Comparison of ENCODE assay signal across 8 cellular contexts in the genomic region with DNA sequence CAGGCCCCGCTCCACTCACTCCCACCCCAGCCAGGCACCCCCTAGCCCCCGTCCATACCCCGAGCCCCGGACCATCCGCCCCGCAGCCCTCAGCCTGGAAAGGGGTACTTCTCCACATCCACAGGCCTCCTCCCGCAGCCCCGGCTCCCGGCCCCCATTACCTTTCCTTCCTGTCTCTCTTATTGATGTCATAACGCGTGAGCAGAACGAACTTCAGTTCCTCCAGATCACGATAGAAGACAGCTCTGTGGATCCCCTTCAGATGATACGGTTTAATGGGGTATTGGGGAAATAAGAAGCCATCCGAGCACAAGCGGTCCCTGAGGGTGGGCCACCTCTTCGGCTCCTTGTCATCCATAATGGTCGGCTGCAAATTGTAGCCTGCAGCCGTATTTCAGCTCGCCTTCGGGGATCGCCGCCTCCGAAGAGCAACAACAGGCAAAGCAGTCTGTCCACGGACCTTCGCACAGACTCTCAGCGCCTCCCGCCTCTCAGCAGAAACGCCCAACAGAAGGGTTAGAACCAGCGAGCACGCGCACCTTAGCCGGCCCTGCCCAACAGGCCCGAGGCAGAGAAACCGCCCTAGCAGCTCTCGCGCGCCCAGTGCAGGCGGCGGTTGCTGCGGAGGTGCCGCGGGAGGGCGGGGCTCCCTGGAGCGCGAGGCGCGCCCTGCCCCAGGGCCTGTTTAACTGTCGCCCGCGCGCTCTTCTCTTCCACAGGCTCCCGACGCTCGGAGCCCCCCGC. TPM values are rescaled to one million over a fixed set of nuclear protein-coding genes. Genes with fewer than 3 reads are reported as not detected.
DNase-seq lines count a peak whose midpoint lies in the region; ATAC-seq and TF ChIP-seq lines count a peak whose summit lies in the region.
"Not testable (repeated sequence)": the region's sequence is repeated elsewhere in the genome, so short reads cannot be mapped to it uniquely, and the experiment has no call there.

A gene (minus strand): TSS at position 474 of the 744 bp plus-strand sequence. CDS start 116 bp downstream, at position 358.

- DNase-seq in GM12864 (ENCODE audit: low read depth) (peak; percentile 5), GM23248 (peak; percentile 47), HL-60 (ENCODE audit: low read depth in 1 of 2, low spot score in 1 of 2) (peak; percentile 38 to 56), MCF 10A (ENCODE audit: unreplicated experiment) (peak; percentile 37), thyroid gland (peak; percentile 54 to 55)
- DNase-seq in left cardiac atrium, result not testable (repeated sequence)

- H3K36me3 ChIP-seq in GM23248 (ENCODE audit: low read depth); neuron (ENCODE audit: insufficient read depth, low read length); thyroid gland: not testable (repeated sequence)

- H3K4me3 Mint-ChIP-seq in MCF 10A (ENCODE audit: unreplicated experiment), result peak within 1 kb of the TSS; percentile 92

- POLR2A ChIA-PET in MCF 10A (lab: Yijun Ruan, JAX), result interaction anchor here (0.7 to 2.7 kb wide), 5 partner anchors 211 to 344 kb away, joined by 3 to 14 read pairs (median 5); a partner anchor contains a TSS

- H3K4me3 ChIP-seq in GM12864 (ENCODE audit: low read depth, low read length) (peak within 1 kb of the TSS; percentile 70), GM23248 (peak within 1 kb of the TSS; percentile 85), HL-60 (replicated peaks; ENCODE audit: insufficient read depth, low read length) (peak within 1 kb of the TSS; percentile 73), neuron (ENCODE audit: low read length) (peak within 1 kb of the TSS; percentile 79), thyroid gland (replicated peaks in 1 of 3) (peak within 1 kb of the TSS; percentile 1 to 82 (median 45))

- H3F3A ChIP-seq in GM23248 (ENCODE audit: insufficient read depth), result not testable (repeated sequence)

- peak within 1 kb of the TSS; percentile 73 for H3K27ac Mint-ChIP-seq in MCF 10A (ENCODE audit: low read depth, unreplicated experiment)

- H3K4me1 ChIP-seq in GM23248 (ENCODE audit: insufficient read depth); neuron (ENCODE audit: insufficient read depth, low read length); thyroid gland: not testable (repeated sequence)

- H4K20me1 ChIP-seq in GM23248 (ENCODE audit: insufficient read depth), result not testable (repeated sequence)

- H2AFZ ChIP-seq in GM23248 (peak within 1 kb of the TSS; percentile 97), neuron (ENCODE audit: low read depth, low read length) (peak within 1 kb of the TSS; percentile 99)

- not testable (repeated sequence) for TF ChIP-seq CTCF in GM12864 (IDR thresholded peaks at IDR 0.05; ENCODE audit: low read depth, low read length, missing control alignments); HL-60 (IDR thresholded peaks at IDR 0.05; ENCODE audit: insufficient read depth, low read length); MCF 10A (IDR thresholded peaks at IDR 0.05; ENCODE audit: unreplicated experiment); thyroid gland (IDR thresholded peaks at IDR 0.05)

- peak within 1 kb of the TSS; percentile 97 for H3K4me2 ChIP-seq in GM23248 (ENCODE audit: unreplicated experiment)

- peak in 1 of 2 donors; percentile 62 for TF ChIP-seq POLR2A in thyroid gland (IDR thresholded peaks at IDR 0.05)

- H3K9me3 Mint-ChIP-seq in MCF 10A (ENCODE audit: unreplicated experiment), result not testable (repeated sequence)

- H3K27ac ChIP-seq in GM23248 (peak within 1 kb of the TSS; percentile 84), HL-60 (replicated peaks) (peak within 1 kb of the TSS; percentile 95), thyroid gland (peak within 1 kb of the TSS; percentile 79 to 89 (median 83))

- peak within 1 kb of the TSS; percentile 91 for H3K9ac ChIP-seq in GM23248

- not testable (repeated sequence) for H3K36me3 Mint-ChIP-seq in MCF 10A (ENCODE audit: insufficient read depth, unreplicated experiment)

- H3K9me3 ChIP-seq in GM23248 (ENCODE audit: low read depth); neuron (ENCODE audit: low read length); thyroid gland: not testable (repeated sequence)

- peaks cover 18% of the 10 kb centered on the region for H3K79me2 ChIP-seq in GM23248 (ENCODE audit: insufficient read depth)

- WGBS in GM23248 (ENCODE audit: low coverage in 1 of 2, low lambda C conversion rate in 2 of 2, missing lambda C conversion rate in 2 of 2), 2 experiments, result 1 to 2% methylated on average over 28 to 32 of the region's 56 CpGs
- WGBS in thyroid gland, 2 donors, result 1% methylated on average over 21 to 25 of the region's 56 CpGs

- peaks cover 12% of the 10 kb centered on the region for H3K27me3 Mint-ChIP-seq in MCF 10A (ENCODE audit: insufficient read depth, unreplicated experiment)

- intact Hi-C loops in T-helper 2 cell treated with Interferon-gamma antibody and Interleukin-4, amounts not matched to agents 100 ng/mL and 5 ng/mL, for 36 hours (cut with micrococcal nuclease), result loop anchor here (5.0 to 10.0 kb wide), 2 partner anchors 276 to 493 kb away; a partner anchor contains a TSS
- intact Hi-C loops in MCF 10A (cut with micrococcal nuclease), result loop anchor here (5.0 kb wide), 1 partner anchor 271 kb away; no protein-coding TSS in a partner anchor
- intact Hi-C loops in left cardiac atrium (cut with DNase I); thyroid gland (cut with DNase I): not testable (repeated sequence)

- CTCF ChIA-PET in MCF 10A (lab: Yijun Ruan, JAX), result interaction anchor here (0.6 to 2.8 kb wide), 9 partner anchors 34 to 520 kb away, joined by 3 to 48 read pairs (median 5); no protein-coding TSS in a partner anchor

- H3K4me1 Mint-ChIP-seq in MCF 10A (ENCODE audit: insufficient read depth, unreplicated experiment), result not testable (repeated sequence)

- H3K27me3 ChIP-seq in GM23248 (replicated peaks; ENCODE audit: insufficient read depth); HL-60 (ENCODE audit: insufficient read depth, poor library complexity, severe bottlenecking); neuron (ENCODE audit: insufficient read depth, low read length); thyroid gland: not testable (repeated sequence)

- not testable (repeated sequence) for BruUV-seq in MCF 10A (replicated peaks; lab: Mats Ljungman, UMichigan)

- in situ Hi-C loops in GM23248 (cut with MboI), result not testable (repeated sequence)

- not testable (repeated sequence) for H3K9me2 ChIP-seq in GM23248 (ENCODE audit: insufficient read depth)

- ATAC-seq in left cardiac atrium, result peak; percentile 93 to 97

RNA-seq across cellular contexts. Expression of the gene that starts here (rescaled TPM):
- 12.2 and 22.5 TPM in 2 replicates for total RNA-seq in GM23248 (2014; rRNA removed; shearing (Covaris generic))
- polyA plus RNA-seq in GM23248 (2016; fragmentation: Nextera tagmentation; extraction: Ambion mirVana), result 10.0 and 15.4 TPM in 2 replicates
- total RNA-seq in T-helper 2 cell treated with Interferon-gamma antibody and Interleukin-4, amounts not matched to agents 100 ng/mL and 5 ng/mL, for 36 hours, result 76.2 and 83.0 TPM in 2 replicates
- 14.5 TPM in 2 replicates for total RNA-seq in MCF 10A (2022)
- 10 to 100 TPM in 1 of 2 donors, 1 to 10 TPM in 1; 9.7 to 11.1 TPM for total RNA-seq in left cardiac atrium
- total RNA-seq in thyroid gland, result 10 to 100 TPM; 23.3 to 34.7 (median 30.2) TPM
